ENCODE assay signal across 8 cellular contexts in genomic region chr5:157962686-157963085, GRCh38.
DNase-seq lines count a peak whose midpoint lies in the region; ATAC-seq, FAIRE-seq and TF ChIP-seq lines count a peak whose summit lies in the region.
"Not testable (repeated sequence)": the region's sequence is repeated elsewhere in the genome, so short reads cannot be mapped to it uniquely, and the experiment has no call there.

No MANE protein-coding gene starts in this region.

- H3K4me3 ChIP-seq in GM23338; H1 (ENCODE audit: extremely low read depth in 1 of 4, insufficient read depth in 2 of 4, low read depth in 3 of 4, low read length in 4 of 4); endodermal cell (ENCODE audit: low read length); neural cell (ENCODE audit: low read length); neural progenitor cell; trophoblast cell (ENCODE audit: low read depth, low read length): not testable (repeated sequence)

- H3K27ac Mint-ChIP-seq in GM23338, endodermal cell: not testable (repeated sequence)
- peak overlapping the region; percentile 54 for H3K27ac Mint-ChIP-seq in mesothelial cell of epicardium
- H3K27ac Mint-ChIP-seq in nephron, result peak overlapping the region; percentile 38 to 77 (median 60)
- H3K27ac Mint-ChIP-seq in neural progenitor cell, result peak overlapping the region; percentile 8

- not testable (repeated sequence) for H3F3A ChIP-seq in GM23338 (replicated peaks; ENCODE audit: low read depth); neural cell (ENCODE audit: insufficient read depth, low read length, poor library complexity, severe bottlenecking); neural progenitor cell (ENCODE audit: low read depth)

- H3K23ac ChIP-seq in H1 (ENCODE audit: insufficient read length); trophoblast cell (ENCODE audit: low read length): not testable (repeated sequence)

- H2AFZ ChIP-seq in GM23338, result 0 out of 2 replicates have a peak overlapping the region, but pooled peaks have one; percentile 68
- not testable (repeated sequence) for H2AFZ ChIP-seq in H1 (ENCODE audit: low read length); neural cell (ENCODE audit: low read depth, low read length); neural progenitor cell (replicated peaks); trophoblast cell (ENCODE audit: insufficient read depth, low read length, poor library complexity)

- TF ChIP-seq CTCF in GM23338 (conservative IDR thresholded peaks at IDR 0.05; ENCODE audit: low read depth in 2 of 2); H1 (IDR thresholded peaks at IDR 0.05; ENCODE audit: control extremely low read depth in 1 of 3, insufficient read depth in 1 of 3, low read depth in 1 of 3, low read length in 3 of 3); endodermal cell (conservative IDR thresholded peaks at IDR 0.05); mesothelial cell of epicardium (IDR thresholded peaks at IDR 0.05; ENCODE audit: unreplicated experiment); nephron (IDR thresholded peaks at IDR 0.05; ENCODE audit: unreplicated experiment in 3 of 3); neural cell (IDR thresholded peaks at IDR 0.05; ENCODE audit: poor library complexity, severe bottlenecking); neural progenitor cell (IDR thresholded peaks at IDR 0.05): not testable (repeated sequence)

- H2AK5ac ChIP-seq in H1 (ENCODE audit: low read depth, low read length); trophoblast cell (ENCODE audit: low read length): not testable (repeated sequence)

- H4K20me1 ChIP-seq in GM23338 (replicated peaks; ENCODE audit: insufficient read depth); H1 (replicated peaks in 1 of 2; ENCODE audit: control insufficient read depth in 1 of 2, insufficient read depth in 2 of 2, low read length in 2 of 2); neural cell (ENCODE audit: insufficient read depth); neural progenitor cell (ENCODE audit: low read depth): not testable (repeated sequence)

- H3K4me3 Mint-ChIP-seq in GM23338, endodermal cell, mesothelial cell of epicardium, nephron, neural progenitor cell: not testable (repeated sequence)

- not testable (repeated sequence) for H3K4me2 ChIP-seq in GM23338; H1 (ENCODE audit: insufficient read depth in 1 of 2, low read depth in 2 of 2, low read length in 2 of 2); neural cell (ENCODE audit: low read length); neural progenitor cell; trophoblast cell (ENCODE audit: low read length)

- not testable (repeated sequence) for H3K23me2 ChIP-seq in H1 (ENCODE audit: low read depth, low read length)

- not testable (repeated sequence) for TF ChIP-seq POLR2A in H1 (IDR thresholded peaks at IDR 0.05; ENCODE audit: control extremely low read depth in 1 of 2, low read depth in 2 of 2, low read length in 2 of 2)

- not testable (repeated sequence) for H3K79me2 ChIP-seq in GM23338 (replicated peaks; ENCODE audit: insufficient read depth); H1 (ENCODE audit: control insufficient read depth in 1 of 2, insufficient read depth in 2 of 2, low read length in 2 of 2); neural cell (replicated peaks; ENCODE audit: insufficient read depth, low read length); neural progenitor cell (ENCODE audit: low read depth); trophoblast cell (ENCODE audit: control insufficient read depth, insufficient read depth, low read length, poor library complexity)

- H3K4me1 ChIP-seq in GM23338 (ENCODE audit: insufficient read depth) (peaks cover 25% of the 10 kb centered on the region), H1 (replicated peaks in 1 of 4; ENCODE audit: control insufficient read depth in 3 of 4, insufficient read depth in 4 of 4, low read length in 3 of 4) (peaks cover 0 to 20% (median 7%) of the 10 kb centered on the region in 4 experiments; a peak in 6 of 7 replicates)
- not testable (repeated sequence) for H3K4me1 ChIP-seq in endodermal cell (ENCODE audit: control insufficient read depth, insufficient read depth, low read length); neural progenitor cell; trophoblast cell (ENCODE audit: control insufficient read depth in 1 of 2, insufficient read depth in 2 of 2, low read length in 2 of 2)

- not testable (repeated sequence) for H4K12ac ChIP-seq in trophoblast cell (ENCODE audit: low read depth, low read length)

- H3K4me1 Mint-ChIP-seq in GM23338 (peaks cover 37% of the 10 kb centered on the region), mesothelial cell of epicardium (peaks cover 33% of the 10 kb centered on the region), nephron (peaks cover 26% of the 10 kb centered on the region), neural progenitor cell (peaks cover 18% of the 10 kb centered on the region)
- H3K4me1 Mint-ChIP-seq in endodermal cell, result not testable (repeated sequence)

- not testable (repeated sequence) for H4K8ac ChIP-seq in H1 (ENCODE audit: extremely low read depth, insufficient read depth, low read length); trophoblast cell (ENCODE audit: low read depth, low read length)

- not testable (repeated sequence) for DNase-seq in GM23338 (ENCODE audit: low spot score); H1 (ENCODE audit: low read depth in 1 of 2, low spot score in 2 of 2); mesothelial cell of epicardium (ENCODE audit: low spot score in 2 of 2, unreplicated experiment in 2 of 2); neural progenitor cell (ENCODE audit: low spot score)
- DNase-seq in endodermal cell, result peak; percentile 29
- peak; percentile 61 to 67 for DNase-seq in trophoblast cell

- H4K5ac ChIP-seq in H1 (ENCODE audit: insufficient read length, low read depth, low read length), result not testable (repeated sequence)

- ATAC-seq in GM23338, result not testable (repeated sequence)

- not testable (repeated sequence) for H3K27me3 ChIP-seq in GM23338 (ENCODE audit: insufficient read depth); H1 (replicated peaks in 1 of 4; ENCODE audit: control insufficient read depth in 3 of 4, extremely low read depth in 1 of 4, insufficient read depth in 3 of 4, low read length in 3 of 4); endodermal cell (ENCODE audit: control insufficient read depth, insufficient read depth, low read length, poor library complexity, severe bottlenecking); neural cell (ENCODE audit: insufficient read depth, low read depth, low read length); neural progenitor cell; trophoblast cell (ENCODE audit: insufficient read depth, low read length)

- H3K36me3 Mint-ChIP-seq in GM23338 (ENCODE audit: low read depth); endodermal cell (ENCODE audit: low read depth); mesothelial cell of epicardium; nephron (ENCODE audit: low read depth); neural progenitor cell: not testable (repeated sequence)

- not testable (repeated sequence) for H3K9me3 Mint-ChIP-seq in GM23338, endodermal cell, mesothelial cell of epicardium, nephron, neural progenitor cell

- not testable (repeated sequence) for H3K27me3 Mint-ChIP-seq in GM23338 (ENCODE audit: insufficient read depth, low read depth, poor library complexity); endodermal cell (ENCODE audit: insufficient read depth); mesothelial cell of epicardium (ENCODE audit: low read depth); nephron (ENCODE audit: low read depth); neural progenitor cell (ENCODE audit: insufficient read depth, low read depth)

- H3K9me2 ChIP-seq in GM23338 (ENCODE audit: insufficient read depth); neural cell (ENCODE audit: insufficient read depth, low read length): not testable (repeated sequence)

- H3K18ac ChIP-seq in H1 (ENCODE audit: extremely low read depth, low read length); trophoblast cell (ENCODE audit: low read length): not testable (repeated sequence)

- TF ChIP-seq EP300 in H1 (IDR thresholded peaks at IDR 0.05; ENCODE audit: borderline replicate concordance in 1 of 2, low read depth in 2 of 2, low read length in 2 of 2); neural cell (conservative IDR thresholded peaks at IDR 0.05; ENCODE audit: poor library complexity, severe bottlenecking): not testable (repeated sequence)

- H4K91ac ChIP-seq in H1 (replicated peaks; ENCODE audit: insufficient read length, low read length); trophoblast cell (ENCODE audit: low read depth, low read length): not testable (repeated sequence)

- WGBS in H1 (ENCODE audit: extremely low coverage in 1 of 2, insufficient coverage in 1 of 2, insufficient read length in 1 of 2, insufficient replicate concordance in 2 of 2, low coverage in 1 of 2, low lambda C conversion rate in 2 of 2, missing lambda C conversion rate in 1 of 2), 2 experiments, result 98% methylated on average over 6 of the region's 8 CpGs; no CpG with 5 or more reads in 1 of the 2 experiments
- WGBS in endodermal cell (ENCODE audit: insufficient coverage in 1 of 2, insufficient read length in 1 of 2), 2 experiments, result 97 to 100% methylated on average over 7 to 8 of the region's 8 CpGs
- no CpG with 5 or more reads among the region's 8 CpGs for WGBS in trophoblast cell (ENCODE audit: extremely low coverage, insufficient coverage, insufficient read length)

- H2BK20ac ChIP-seq in H1 (ENCODE audit: low read length), result peak overlapping the region; percentile 82; the same call in 1 of the 2 replicates

- not testable (repeated sequence) for H2BK15ac ChIP-seq in H1 (ENCODE audit: low read length)

- FAIRE-seq in H1 (lab: Jason Lieb, UNC), result not testable (repeated sequence)

- not testable (repeated sequence) for H3K9me3 ChIP-seq in H1 (ENCODE audit: insufficient read depth in 2 of 2, low read depth in 1 of 2, low read length in 1 of 2); endodermal cell (ENCODE audit: control insufficient read depth, low read length); neural cell (ENCODE audit: low read length); neural progenitor cell (ENCODE audit: low read depth); trophoblast cell (ENCODE audit: insufficient read depth, low read depth, low read length)

- not testable (repeated sequence) for H3K56ac ChIP-seq in H1 (replicated peaks; ENCODE audit: insufficient read length, low read depth, low read length)

- H3K36me3 ChIP-seq in GM23338 (ENCODE audit: insufficient read depth); H1 (ENCODE audit: control insufficient read depth in 2 of 4, insufficient read depth in 4 of 4, low read length in 3 of 4); endodermal cell (ENCODE audit: control insufficient read depth, insufficient read depth, low read length); neural cell (ENCODE audit: insufficient read depth, low read length); neural progenitor cell; trophoblast cell (ENCODE audit: control insufficient read depth in 1 of 2, insufficient read depth in 2 of 2, low read length in 2 of 2): not testable (repeated sequence)

- H3K14ac ChIP-seq in H1 (ENCODE audit: insufficient read length); trophoblast cell (ENCODE audit: low read length): not testable (repeated sequence)

- H2BK120ac ChIP-seq in H1 (replicated peaks; ENCODE audit: low read depth, low read length); trophoblast cell (ENCODE audit: insufficient read depth, low read length, poor library complexity): not testable (repeated sequence)

- H2BK12ac ChIP-seq in H1 (ENCODE audit: low read depth, low read length); trophoblast cell (ENCODE audit: low read length): not testable (repeated sequence)

- H3K27ac ChIP-seq in GM23338 (ENCODE audit: low read depth); H1 (ENCODE audit: low read depth, low read length); endodermal cell (ENCODE audit: low read depth, low read length); neural progenitor cell; trophoblast cell (ENCODE audit: low read depth, low read length): not testable (repeated sequence)
- H3K27ac ChIP-seq in neural cell (ENCODE audit: low read length), result peak overlapping the region; percentile 57

- CTCF ChIA-PET in H1 (lab: Charles Lee; ENCODE audit: partially characterized antibody), result interaction anchor here (2.1 to 9.4 kb wide), 3 partner anchors 12 to 107 kb away, joined by 7 to 79 read pairs (median 10); no protein-coding TSS in a partner anchor

- not testable (repeated sequence) for H2BK5ac ChIP-seq in H1 (ENCODE audit: low read depth, low read length); trophoblast cell (ENCODE audit: low read depth, low read length, poor library complexity)

- not testable (repeated sequence) for H3K79me1 ChIP-seq in H1 (ENCODE audit: low read depth, low read length); trophoblast cell (ENCODE audit: low read length)

- TF ChIP-seq RAD21 in H1 (IDR thresholded peaks at IDR 0.05 in 1 of 2, conservative IDR thresholded peaks at IDR 0.05 in 1 of 2; ENCODE audit: low read depth in 2 of 2, low read length in 2 of 2); neural cell (conservative IDR thresholded peaks at IDR 0.05): not testable (repeated sequence)

- H3K9ac ChIP-seq in H1 (replicated peaks in 1 of 4; ENCODE audit: extremely low read depth in 1 of 4, low read depth in 3 of 4, low read length in 3 of 4); endodermal cell (ENCODE audit: extremely low read depth, low read length, poor library complexity, severe bottlenecking); neural cell (ENCODE audit: low read length); neural progenitor cell; trophoblast cell (ENCODE audit: low read length): not testable (repeated sequence)

- POLR2A ChIA-PET in H1 (lab: Charles Lee; ENCODE audit: partially characterized antibody), result not testable (repeated sequence)

- H3K4ac ChIP-seq in H1 (replicated peaks; ENCODE audit: insufficient read length, low read depth, low read length); trophoblast cell (ENCODE audit: low read depth, low read length): not testable (repeated sequence)
